Comparison of ENCODE assay signal across 7 cellular contexts in genomic region chr19:1132625-1133383, GRCh38.
DNase-seq lines count a peak whose midpoint lies in the region; ATAC-seq lines count a peak whose summit lies in the region.

No MANE protein-coding gene starts in this region.

- peak; percentile 8 for ATAC-seq in GM19452 (IDR thresholded peaks at IDR 0.05; ENCODE audit: unreplicated experiment)

- H3K4me1 ChIP-seq in muscle layer of duodenum (ENCODE audit: control insufficient read depth in 1 of 2, insufficient read depth in 2 of 2, low read length in 2 of 2) = peaks cover 6 to 33% of the 10 kb centered on the region in 2 donors

- peak; percentile 30 for DNase-seq in central memory CD4-positive, alpha-beta T cell
- DNase-seq in COR-L47 (lab: John Stamatoyannopoulos, UW) = no peak
- no peak for DNase-seq in NCI-H82 treated with DMSO at 0.1 percent for 48 hours (lab: John Stamatoyannopoulos, UW; ENCODE audit: unreplicated experiment)
- no peak for DNase-seq in NCI-H526 (lab: John Stamatoyannopoulos, UW)

- H3K9me3 ChIP-seq in KOPT-K1 (ENCODE audit: insufficient read depth, low read length, poor library complexity, severe bottlenecking) (no peaks in the 10 kb centered on the region), muscle layer of duodenum (ENCODE audit: control insufficient read depth in 1 of 2, low read length in 2 of 2) (no peaks in the 10 kb centered on the region)

- H3K27ac ChIP-seq in KOPT-K1 (ENCODE audit: low read depth, low read length, poor library complexity, severe bottlenecking) = peak overlapping the region; percentile 71
- peak overlapping the region; percentile 81 for H3K27ac ChIP-seq in muscle layer of duodenum (ENCODE audit: low read length)

- H3K36me3 ChIP-seq in KOPT-K1 (ENCODE audit: insufficient read depth, low read length) (no peaks in the 10 kb centered on the region; the same call in 1 of the 2 replicates), muscle layer of duodenum (ENCODE audit: control insufficient read depth in 1 of 2, insufficient read depth in 2 of 2, low read length in 2 of 2) (peaks cover 0 to 4% of the 10 kb centered on the region in 2 donors)

- H3K4me3 ChIP-seq in muscle layer of duodenum (ENCODE audit: low read depth in 1 of 2, low read length in 2 of 2) = peak overlapping the region; percentile 74 to 81

- no peaks in the 10 kb centered on the region for H3K27me3 ChIP-seq in muscle layer of duodenum (ENCODE audit: low read depth, low read length)
